Comparison of ENCODE assay signal across 1 cellular context in genomic region chr2:234242446-234242810, GRCh38.
TF ChIP-seq lines count a peak whose summit lies in the region.

No MANE protein-coding gene starts in this region.

TF ChIP-seq in SK-N-SH, 30 proteins besides CTCF, POLR2A, EP300 and RAD21 (continued from another document):
- TF ChIP-seq, protein P1, sequence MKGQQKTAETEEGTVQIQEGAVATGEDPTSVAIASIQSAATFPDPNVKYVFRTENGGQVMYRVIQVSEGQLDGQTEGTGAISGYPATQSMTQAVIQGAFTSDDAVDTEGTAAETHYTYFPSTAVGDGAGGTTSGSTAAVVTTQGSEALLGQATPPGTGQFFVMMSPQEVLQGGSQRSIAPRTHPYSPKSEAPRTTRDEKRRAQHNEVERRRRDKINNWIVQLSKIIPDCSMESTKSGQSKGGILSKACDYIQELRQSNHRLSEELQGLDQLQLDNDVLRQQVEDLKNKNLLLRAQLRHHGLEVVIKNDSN (IDR thresholded peaks at IDR 0.05; ENCODE audit: borderline replicate concordance, low read depth), result no peak
- TF ChIP-seq RFX5 (IDR thresholded peaks at IDR 0.05; ENCODE audit: low read length) (no peak), FOXM1 (IDR thresholded peaks at IDR 0.05; ENCODE audit: low read depth) (no peak), TEAD4 (IDR thresholded peaks at IDR 0.05; ENCODE audit: borderline replicate concordance, insufficient read depth) (no peak), TAF1 (IDR thresholded peaks at IDR 0.05; ENCODE audit: borderline replicate concordance, low read depth, low read length) (no peak)
TF ChIP-seq in SK-N-SH: peak in this region for 0.
